9 cellular contexts compared by ENCODE assay signal in the genomic region with DNA sequence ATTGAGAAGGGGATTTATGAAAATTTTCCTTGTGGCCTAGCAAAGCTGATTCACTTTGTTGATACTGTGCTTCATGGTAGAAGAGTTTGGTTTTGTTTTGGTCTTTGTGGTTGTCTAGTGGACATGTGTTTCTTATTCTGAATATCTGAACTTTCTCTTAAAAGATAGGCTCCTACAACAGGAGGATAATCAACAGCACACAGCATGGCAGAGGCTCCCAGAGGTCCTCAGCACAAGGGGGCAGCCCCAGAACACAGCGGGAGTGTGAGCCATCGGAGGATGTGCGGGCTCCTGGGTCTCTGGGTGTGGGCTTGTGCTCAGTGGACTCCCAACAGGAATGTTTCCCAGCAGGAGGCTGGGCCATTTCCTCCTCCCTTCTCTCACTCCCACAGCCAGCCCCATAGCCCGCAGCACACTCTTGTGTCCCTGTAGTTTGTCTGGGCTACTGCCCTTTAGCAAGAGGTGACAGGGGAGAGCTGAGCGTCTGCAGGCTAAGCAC.
DNase-seq lines count a peak whose midpoint lies in the region; ATAC-seq and TF ChIP-seq lines count a peak whose summit lies in the region.
"Had no signal": no experiment of that assay in that cellular context is flagged by ENCODE, and none has a peak within 500 bp of the region (broad histone marks: within the 10 kb centered on the region; RNA-seq: fewer than 3 reads in every experiment).

No MANE protein-coding gene starts in this region.

- H3K14ac ChIP-seq in trophoblast cell (ENCODE audit: low read length): no peak overlapping the region

- H3K79me1 ChIP-seq in trophoblast cell (ENCODE audit: low read length): peaks cover 13% of the 10 kb centered on the region

- H2BK12ac ChIP-seq in trophoblast cell (ENCODE audit: low read length): no peak overlapping the region

- peak overlapping the region in 7 of 11 experiments; percentile 29 to 84 (median 56); a peak in 10 of 22 replicates for H3K4me2 ChIP-seq in BLaER1 treated with 17β-estradiol and CSF1 and Interleukin-3, amounts not matched to agents 10 nM and 100 nM
- H3K4me2 ChIP-seq in trophoblast cell (ENCODE audit: low read length): no peak overlapping the region
- no peak overlapping the region for H3K4me2 ChIP-seq in OCI-LY7 (ENCODE audit: low read length)

- H4K8ac ChIP-seq in trophoblast cell (ENCODE audit: low read depth, low read length): no peak overlapping the region

- H3K4me3 ChIP-seq in BLaER1 treated with 17β-estradiol and CSF1 and Interleukin-3, amounts not matched to agents 10 nM and 100 nM: no peak overlapping the region
- H3K4me3 ChIP-seq in SK-N-MC: no peak overlapping the region; the same call in 1 of the 2 replicates
- no peak overlapping the region for H3K4me3 ChIP-seq in fibroblast of mammary gland (ENCODE audit: control insufficient read depth, low read depth, low read length)
- H3K4me3 ChIP-seq in trophoblast cell (ENCODE audit: low read depth, low read length): no peak overlapping the region
- H3K4me3 ChIP-seq in OCI-LY7 (ENCODE audit: low read depth, low read length, poor library complexity, severe bottlenecking): no peak overlapping the region

- no peak overlapping the region for H3K4ac ChIP-seq in trophoblast cell (ENCODE audit: low read depth, low read length)

- no peak for ATAC-seq in HG03045 (IDR thresholded peaks at IDR 0.05; ENCODE audit: unreplicated experiment)

- H3K27me3 ChIP-seq in BLaER1 treated with 17β-estradiol and CSF1 and Interleukin-3, amounts not matched to agents 10 nM and 100 nM: no peaks in the 10 kb centered on the region
- H3K27me3 ChIP-seq in trophoblast cell (ENCODE audit: insufficient read depth, low read length): no peaks in the 10 kb centered on the region
- H3K27me3 ChIP-seq: neutrophil had no signal

- H3K9me3 ChIP-seq in BLaER1 treated with 17β-estradiol and CSF1 and Interleukin-3, amounts not matched to agents 10 nM and 100 nM (replicated peaks in 1 of 11): no peaks in the 10 kb centered on the region
- H3K9me3 ChIP-seq in SK-N-MC (ENCODE audit: low read depth, low read length) (no peaks in the 10 kb centered on the region), trophoblast cell (ENCODE audit: insufficient read depth, low read depth, low read length) (no peaks in the 10 kb centered on the region), OCI-LY7 (ENCODE audit: low read length) (no peaks in the 10 kb centered on the region)
- H3K9me3 ChIP-seq: neutrophil had no signal

- no peak overlapping the region for H2AK5ac ChIP-seq in trophoblast cell (ENCODE audit: low read length)

- H4K12ac ChIP-seq in trophoblast cell (ENCODE audit: low read depth, low read length): no peak overlapping the region

- no peak overlapping the region for H2BK5ac ChIP-seq in trophoblast cell (ENCODE audit: low read depth, low read length, poor library complexity)

- H2BK120ac ChIP-seq in trophoblast cell (ENCODE audit: insufficient read depth, low read length, poor library complexity): no peak overlapping the region

- H3K23ac ChIP-seq in trophoblast cell (ENCODE audit: low read length): no peak overlapping the region

- no peak overlapping the region for H4K91ac ChIP-seq in trophoblast cell (ENCODE audit: low read depth, low read length)

- no peak overlapping the region for H2AFZ ChIP-seq in trophoblast cell (ENCODE audit: insufficient read depth, low read length, poor library complexity)
- H2AFZ ChIP-seq in OCI-LY7 (ENCODE audit: low read length): no peak overlapping the region

- no peak overlapping the region for H3K18ac ChIP-seq in trophoblast cell (ENCODE audit: low read length)

- POLR2A ChIA-PET in OCI-LY7 (lab: Charles Lee): no interaction called here

- CTCF ChIA-PET in OCI-LY7 (lab: Charles Lee; ENCODE audit: unreplicated experiment): no interaction called here

- H3K9ac ChIP-seq in BLaER1 treated with 17β-estradiol and CSF1 and Interleukin-3, amounts not matched to agents 10 nM and 100 nM: no peak overlapping the region
- H3K9ac ChIP-seq in SK-N-MC (ENCODE audit: insufficient read length): no peak overlapping the region
- H3K9ac ChIP-seq in trophoblast cell (ENCODE audit: low read length): no peak overlapping the region

- H4K20me1 ChIP-seq in BLaER1 treated with 17β-estradiol and CSF1 and Interleukin-3, amounts not matched to agents 10 nM and 100 nM: peaks cover 0 to 80% (median 55%) of the 10 kb centered on the region in 11 experiments; a peak in 17 of 22 replicates
- no peaks in the 10 kb centered on the region for H4K20me1 ChIP-seq in OCI-LY7 (ENCODE audit: insufficient read depth, low read length)

- no peak for DNase-seq in SK-N-MC (ENCODE audit: low read depth, low spot score)
- DNase-seq in fibroblast of mammary gland (ENCODE audit: low read depth): peak; percentile 85
- DNase-seq in trophoblast cell: no peak
- DNase-seq in OCI-LY7 (ENCODE audit: low spot score): no peak
- no peak for DNase-seq in posterior vena cava (ENCODE audit: low spot score)
- DNase-seq in KG1 (lab: John Stamatoyannopoulos, UW): no peak

- intact Hi-C loops in OCI-LY7 (cut with micrococcal nuclease; ENCODE audit: unreplicated experiment): no loop called here
- intact Hi-C loops in posterior vena cava (cut with DNase I): no loop called here

- H3K9me2 ChIP-seq in OCI-LY7 (ENCODE audit: insufficient read depth, low read length): no peaks in the 10 kb centered on the region

- WGBS in trophoblast cell (ENCODE audit: extremely low coverage, insufficient coverage, insufficient read length): no CpG with 5 or more reads among the region's 5 CpGs

- peak overlapping the region in 2 of 11 experiments; percentile 7 to 18; a peak in 1 of 22 replicates for H3K27ac ChIP-seq in BLaER1 treated with 17β-estradiol and CSF1 and Interleukin-3, amounts not matched to agents 10 nM and 100 nM
- peak overlapping the region; percentile 47 for H3K27ac ChIP-seq in SK-N-MC
- peak overlapping the region; percentile 60 for H3K27ac ChIP-seq in trophoblast cell (ENCODE audit: low read depth, low read length)
- H3K27ac ChIP-seq in OCI-LY7 (ENCODE audit: low read depth, low read length, poor library complexity, severe bottlenecking): no peak overlapping the region
- H3K27ac ChIP-seq: neutrophil had no signal

- BruUV-seq in OCI-LY7 (replicated peaks; lab: Mats Ljungman, UMichigan): no TSS peak

- peaks cover 28 to 97% (median 83%) of the 10 kb centered on the region in 10 experiments for H3K4me1 ChIP-seq in BLaER1 treated with 17β-estradiol and CSF1 and Interleukin-3, amounts not matched to agents 10 nM and 100 nM
- H3K4me1 ChIP-seq in trophoblast cell (ENCODE audit: control insufficient read depth in 1 of 2, insufficient read depth in 2 of 2, low read length in 2 of 2) (peaks cover 16 to 21% of the 10 kb centered on the region in 2 experiments), OCI-LY7 (ENCODE audit: insufficient read depth, low read length, poor library complexity, severe bottlenecking) (no peaks in the 10 kb centered on the region)

- H3K79me2 ChIP-seq in trophoblast cell (ENCODE audit: control insufficient read depth, insufficient read depth, low read length, poor library complexity) (peaks cover 2% of the 10 kb centered on the region), OCI-LY7 (ENCODE audit: insufficient read depth, low read depth, low read length) (no peaks in the 10 kb centered on the region)

- H3K36me3 ChIP-seq in BLaER1 treated with 17β-estradiol and CSF1 and Interleukin-3, amounts not matched to agents 10 nM and 100 nM: peaks cover 62 to 97% (median 72%) of the 10 kb centered on the region in 11 experiments
- peaks cover 29% of the 10 kb centered on the region for H3K36me3 ChIP-seq in SK-N-MC (ENCODE audit: insufficient read depth, low read length)
- peaks cover 45 to 62% of the 10 kb centered on the region in 2 experiments for H3K36me3 ChIP-seq in trophoblast cell (ENCODE audit: control insufficient read depth in 1 of 2, insufficient read depth in 2 of 2, low read length in 2 of 2)
- no peaks in the 10 kb centered on the region for H3K36me3 ChIP-seq in OCI-LY7 (ENCODE audit: insufficient read depth, low read length)
- H3K36me3 ChIP-seq: neutrophil had no signal

- TF ChIP-seq CTCF in fibroblast of mammary gland (conservative IDR thresholded peaks at IDR 0.05; ENCODE audit: control insufficient read depth, insufficient read depth, low read depth, low read length) (peak; percentile 14), OCI-LY7 (conservative IDR thresholded peaks at IDR 0.05; ENCODE audit: low read length) (no peak)

Comparison
In these comparisons a context has a peak if more than half of its experiments do, and no peak if none do; other contexts are left out.
1. H3K4me2 ChIP-seq: peak in BLaER1 treated with 17β-estradiol and CSF1 and Interleukin-3, amounts not matched to agents 10 nM and 100 nM (7 of 11); none in trophoblast cell (single experiment) and OCI-LY7 (single experiment).